ENCODE assay signal across 19 cellular contexts in the genomic region with DNA sequence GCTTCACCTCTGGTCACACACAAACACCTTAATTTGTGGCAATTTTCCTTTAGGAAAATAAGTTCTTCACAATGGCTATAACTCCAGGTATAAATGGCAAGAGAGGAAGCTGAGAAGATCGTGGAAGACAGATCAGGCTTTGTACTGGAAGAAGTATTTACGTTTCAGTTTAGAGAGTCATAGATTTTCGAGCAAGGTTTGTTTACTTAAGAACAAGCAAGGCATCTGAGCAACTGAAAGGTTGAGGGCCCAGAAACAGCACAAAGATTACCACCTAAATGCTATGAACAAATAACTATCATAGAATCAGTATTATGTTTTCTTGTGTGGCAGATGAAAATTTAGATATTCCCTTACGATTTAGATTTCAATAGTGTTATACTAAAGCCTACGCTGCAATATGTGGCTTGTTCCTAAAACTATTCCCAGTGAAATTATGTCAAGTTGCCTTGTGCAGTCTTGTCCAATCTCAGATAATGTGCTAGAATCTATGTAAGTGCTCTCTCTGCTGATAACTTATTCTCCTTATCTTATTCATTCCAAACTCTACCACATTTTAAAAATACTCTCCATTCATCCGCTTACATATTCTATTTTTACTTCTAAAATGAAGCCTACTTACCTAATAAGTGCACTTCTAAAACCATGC. TPM values are rescaled to one million over a fixed set of nuclear protein-coding genes. Genes with fewer than 3 reads are reported as not detected.
DNase-seq lines count a peak whose midpoint lies in the region; ATAC-seq and TF ChIP-seq lines count a peak whose summit lies in the region.
"Had no signal": no experiment of that assay in that cellular context is flagged by ENCODE, and none has a peak within 500 bp of the region (broad histone marks: within the 10 kb centered on the region; RNA-seq: fewer than 3 reads in every experiment).

No MANE protein-coding gene starts in this region.

- H3K4me3 ChIP-seq in choroid plexus epithelial cell (ENCODE audit: low read depth, low read length): no peak overlapping the region
- H3K4me3 ChIP-seq: Peyer's patch had no signal

- no peak for ATAC-seq in natural killer cell
- ATAC-seq: SK-N-SH treated with all-trans-retinoic acid at 6 μM for 48 hours had no signal

- no peaks in the 10 kb centered on the region for H3K9me3 Mint-ChIP-seq in natural killer cell
- H3K9me3 Mint-ChIP-seq: CD4-positive, alpha-beta T cell had no signal

- DNase-seq in DMS53 (lab: John Stamatoyannopoulos, UW) (peak; percentile 33), HT-29 (ENCODE audit: low spot score) (peak; percentile 5), choroid plexus epithelial cell (ENCODE audit: low read depth) (peak; percentile 2), natural killer cell (no peak), KBM-7 (no peak), DMS114 treated with DMSO at 0.1 percent for 48 hours (lab: John Stamatoyannopoulos, UW; ENCODE audit: unreplicated experiment) (no peak), head of caudate nucleus (no peak)
- DNase-seq: CD4-positive, alpha-beta T cell; HCEC 1CT; IMR-90; NCI-H1417 treated with DMSO at 0.1 percent for 48 hours; NCI-H2081; NCI-H226; NCI-H748 treated with DMSO at 0.1 percent for 48 hours; Peyer's patch; SHP77 had no signal

- H3K27me3 Mint-ChIP-seq in natural killer cell (ENCODE audit: low read depth in 2 of 2): no peaks in the 10 kb centered on the region
- H3K27me3 Mint-ChIP-seq: B cell; CD4-positive, alpha-beta T cell had no signal

- intact Hi-C loops in natural killer cell (cut with micrococcal nuclease) (no loop called here), head of caudate nucleus (cut with DNase I) (no loop called here)

- peak overlapping the region; percentile 41 to 69 for H3K27ac Mint-ChIP-seq in natural killer cell
- H3K27ac Mint-ChIP-seq: B cell; CD4-positive, alpha-beta T cell had no signal

- H3K36me3 Mint-ChIP-seq in natural killer cell: no peaks in the 10 kb centered on the region

- H3K4me3 Mint-ChIP-seq in natural killer cell: peak overlapping the region; percentile 3
- H3K4me3 Mint-ChIP-seq: B cell; CD4-positive, alpha-beta T cell had no signal

- peaks cover 62 to 63% of the 10 kb centered on the region in 2 donors for H3K4me1 Mint-ChIP-seq in natural killer cell

- in situ Hi-C loops in KBM-7 (cut with MboI; ENCODE audit: low pct_unique_long_range_greater_than_20kb, low sequenced_read_pairs): no loop called here

- TF ChIP-seq CTCF in choroid plexus epithelial cell (conservative IDR thresholded peaks at IDR 0.05; ENCODE audit: low read depth, low read length) (no peak), natural killer cell (IDR thresholded peaks at IDR 0.05) (no peak)

RNA-seq across cellular contexts. Expression of gene SLCO4C1, which starts 6.7 kb away (rescaled TPM):
- total RNA-seq in HT-29 (2014; rRNA removed; shearing (Covaris generic)): not detected in 2 replicates
- 10 to 100 TPM; 30.9 to 44.7 (median 31.2) TPM for total RNA-seq in natural killer cell
- total RNA-seq: IMR-90, LHCN-M2 had no signal

Comparison
In these comparisons a context has a peak if more than half of its experiments do, and no peak if none do; other contexts are left out.
1. DNase-seq: peak in DMS53 (single experiment), HT-29 (single experiment) and choroid plexus epithelial cell (single experiment); none in natural killer cell (single experiment), KBM-7 (single experiment), DMS114 treated with DMSO at 0.1 percent for 48 hours (single experiment) and head of caudate nucleus (0 of 42).
2. RNA of gene SLCO4C1, which starts 6.7 kb away (total RNA-seq): 30.9 to 44.7 TPM in natural killer cell; not detected in HT-29; every median in the first group is over 10 times any median in the second.